14 cellular contexts compared by ENCODE assay signal in genomic region chr1:43944860-43945259, GRCh38. TPM values are rescaled to one million over a fixed set of nuclear protein-coding genes. Genes with fewer than 3 reads are reported as not detected.
DNase-seq lines count a peak whose midpoint lies in the region; ATAC-seq and TF ChIP-seq lines count a peak whose summit lies in the region.
"Had no signal": no experiment of that assay in that cellular context is flagged by ENCODE, and none has a peak within 500 bp of the region (broad histone marks: within the 10 kb centered on the region; RNA-seq: fewer than 3 reads in every experiment).

No MANE protein-coding gene starts in this region.

- no peaks in the 10 kb centered on the region for H3K9me2 ChIP-seq in SK-N-SH

- ATAC-seq in SK-N-SH treated with all-trans-retinoic acid at 6 μM for 48 hours (no peak), memory B cell (ENCODE audit: low read depth) (no peak), HG03469 (IDR thresholded peaks at IDR 0.05; ENCODE audit: unreplicated experiment) (no peak)
- ATAC-seq: right cardiac atrium had no signal

- H3K4me3 ChIP-seq in SK-N-SH (ENCODE audit: low read depth in 2 of 2, low read length in 1 of 2), result no peak overlapping the region
- H3K4me3 ChIP-seq in transverse colon, result no peak overlapping the region
- H3K4me3 ChIP-seq: lung had no signal

- peaks cover 9% of the 10 kb centered on the region for H3K4me1 Mint-ChIP-seq in Calu3 (ENCODE audit: low read depth, unreplicated experiment)
- peaks cover 23% of the 10 kb centered on the region for H3K4me1 Mint-ChIP-seq in memory B cell

- intact Hi-C loops in Calu3 (cut with micrococcal nuclease; ENCODE audit: unreplicated experiment), result no loop called here
- intact Hi-C loops in transverse colon (cut with DNase I; ENCODE audit: low total_unique reads), result no loop called here

- no peak for TF ChIP-seq RAD21 in SK-N-SH (IDR thresholded peaks at IDR 0.05; ENCODE audit: low read length)

- DNase-seq in SK-N-SH (no peak), Calu3 (no peak), memory B cell (ENCODE audit: low spot score in 2 of 2) (no peak), transverse colon (no peak), cerebellum (ENCODE audit: low spot score) (no peak)
- DNase-seq: caudate nucleus; foreskin melanocyte; stimulated activated CD4-positive, alpha-beta T cell treated with anti-CD3 and anti-CD28 coated beads, Interleukin-1b, Interleukin-23, amount 100 ng/mL, for 48 hours; stimulated activated CD8-positive, alpha-beta memory T cell treated with anti-CD3 and anti-CD28 coated beads, Interleukin-4, amount 100 ng/mL, for 48 hours had no signal

- no peak overlapping the region for H3K27ac ChIP-seq in SK-N-SH (ENCODE audit: low read depth in 2 of 2, low read length in 1 of 2)
- H3K27ac ChIP-seq in VCaP, result peak overlapping the region; percentile 96; the same call in 1 of the 2 replicates
- H3K27ac ChIP-seq in transverse colon, result no peak overlapping the region

- H3K79me2 ChIP-seq in SK-N-SH (ENCODE audit: insufficient read depth), result peaks cover 13% of the 10 kb centered on the region; the same call in 1 of the 2 replicates

- CTCF ChIA-PET in SK-N-SH (lab: Yijun Ruan, JAX) (interaction anchor here (1.4 to 9.4 kb wide), 4 partner anchors 10 to 180 kb away, joined by 4 to 105 read pairs (median 40); partner anchors contain the start of gene ARTN), Calu3 (lab: Charles Lee) (interaction anchor here (1.8 kb wide), 1 partner anchor 10 kb away, joined by 14 read pairs; the partner anchor contains the start of gene ARTN)

- no peak overlapping the region for H2AFZ ChIP-seq in SK-N-SH (ENCODE audit: low read depth)

- peaks cover 0 to 2% of the 10 kb centered on the region in 2 experiments for H3K36me3 ChIP-seq in SK-N-SH (replicated peaks in 1 of 2; ENCODE audit: control insufficient read depth in 1 of 2, insufficient read depth in 2 of 2, low read length in 1 of 2)
- H3K36me3 ChIP-seq in transverse colon, result no peaks in the 10 kb centered on the region

- no peaks in the 10 kb centered on the region for H3F3A ChIP-seq in SK-N-SH (replicated peaks; ENCODE audit: insufficient read depth)

- H3K27me3 Mint-ChIP-seq in Calu3 (ENCODE audit: unreplicated experiment) (peaks cover 5% of the 10 kb centered on the region), memory B cell (no peaks in the 10 kb centered on the region)

- in situ Hi-C loops in transverse colon (cut with MboI; ENCODE audit: low pct_ligation_motif_present in 1 of 4, low pct_unique_long_range_greater_than_20kb in 1 of 4, low sequenced_read_pairs in 3 of 4), result loop anchor here in 1 of 4 donors (25.0 kb wide), 1 partner anchor 408 kb away; the partner anchor contains the start of gene PTPRF

- H3K4me2 ChIP-seq in SK-N-SH, result peak overlapping the region; percentile 98; the same call in 1 of the 2 replicates

- H3K9ac ChIP-seq in SK-N-SH, result no peak overlapping the region

- POLR2A ChIA-PET in SK-N-SH (lab: Yijun Ruan, JAX), result interaction anchor here (1.6 kb wide), 1 partner anchor 9 kb away, joined by 10 read pairs; no protein-coding TSS in a partner anchor

- no peaks in the 10 kb centered on the region for H3K9me3 ChIP-seq in SK-N-SH
- no peaks in the 10 kb centered on the region for H3K9me3 ChIP-seq in transverse colon

- H3K4me3 Mint-ChIP-seq in Calu3 (ENCODE audit: low read depth, unreplicated experiment) (no peak overlapping the region), memory B cell (peak overlapping the region; percentile 59)

- H3K27ac Mint-ChIP-seq in Calu3 (ENCODE audit: unreplicated experiment), result no peak overlapping the region
- no peak overlapping the region for H3K27ac Mint-ChIP-seq in memory B cell

- no peaks in the 10 kb centered on the region for H4K20me1 ChIP-seq in SK-N-SH (ENCODE audit: insufficient read depth)

- H3K9me3 Mint-ChIP-seq in Calu3 (ENCODE audit: low read depth, unreplicated experiment) (no peaks in the 10 kb centered on the region), memory B cell (no peaks in the 10 kb centered on the region)

- H3K4me1 ChIP-seq in SK-N-SH (ENCODE audit: control insufficient read depth in 1 of 2, insufficient read depth in 2 of 2, low read depth in 1 of 2, low read length in 1 of 2) (peaks cover 12 to 21% of the 10 kb centered on the region in 2 experiments), transverse colon (peaks cover 14 to 43% (median 23%) of the 10 kb centered on the region in 4 donors)

- H3K36me3 Mint-ChIP-seq in Calu3 (ENCODE audit: insufficient read depth, unreplicated experiment) (peaks cover 24% of the 10 kb centered on the region), memory B cell (peaks cover 8% of the 10 kb centered on the region)

- no peak for TF ChIP-seq EP300 in SK-N-SH (IDR thresholded peaks at IDR 0.05; ENCODE audit: borderline replicate concordance in 1 of 2, low read depth in 1 of 2, low read length in 1 of 2)
- no peak for TF ChIP-seq EP300 in transverse colon (IDR thresholded peaks at IDR 0.05; ENCODE audit: low read depth)

- TF ChIP-seq CTCF in SK-N-SH (IDR thresholded peaks at IDR 0.05) (no peak), Calu3 (IDR thresholded peaks at IDR 0.05; ENCODE audit: unreplicated experiment) (no peak), VCaP (conservative IDR thresholded peaks at IDR 0.05) (no peak), transverse colon (IDR thresholded peaks at IDR 0.05) (no peak)

- 95% methylated on average over 1 of the region's 1 CpG for WGBS in SK-N-SH (ENCODE audit: low lambda C conversion rate)
- WGBS in transverse colon (ENCODE audit: low coverage in 1 of 2), 2 donors, result 83 to 86% methylated on average over 1 of the region's 1 CpG

- TSS peak; percentile 29 for BruUV-seq in Calu3 (replicated peaks; lab: Mats Ljungman, UMichigan)

- no peak for TF ChIP-seq POLR2A in transverse colon (IDR thresholded peaks at IDR 0.05)

- no peaks in the 10 kb centered on the region for H3K27me3 ChIP-seq in SK-N-SH (ENCODE audit: insufficient read depth)
- no peaks in the 10 kb centered on the region for H3K27me3 ChIP-seq in transverse colon

TF ChIP-seq in SK-N-SH, 30 proteins besides CTCF, POLR2A, EP300 and RAD21 (continues in another document):
- TF ChIP-seq TEAD4 (IDR thresholded peaks at IDR 0.05; ENCODE audit: borderline replicate concordance, insufficient read depth), result no peak
- no peak for TF ChIP-seq GABPA (IDR thresholded peaks at IDR 0.05; ENCODE audit: low read depth)
- TF ChIP-seq SMC3 (IDR thresholded peaks at IDR 0.05; ENCODE audit: low read depth, low read length), result no peak

TF ChIP-seq in SK-N-SH treated with all-trans-retinoic acid at 6 μM for 48 hours, 23 proteins besides CTCF, POLR2A, EP300 and RAD21:
- TF ChIP-seq ZFP3 (CRISPR knock-in tag; IDR thresholded peaks at IDR 0.05), result no peak
- no peak for TF ChIP-seq CSDC2 (CRISPR knock-in tag; IDR thresholded peaks at IDR 0.05)
- TF ChIP-seq ZNF565 (CRISPR knock-in tag; conservative IDR thresholded peaks at IDR 0.05; ENCODE audit: low read depth), result no peak

RNA-seq across cellular contexts. Expression of gene IPO13, which starts 1.9 kb away (rescaled TPM):
- polyA plus RNA-seq in SK-N-SH (2012; rRNA removed), result 15.5 and 16.7 TPM in 2 replicates
- 6.2 and 9.5 TPM in 2 replicates for polyA plus RNA-seq in SK-N-SH (2012; cell fraction: cytosol; rRNA removed)
- polyA plus RNA-seq in SK-N-SH (2012; cell fraction: nucleus; rRNA removed), result 52.6 and 55.7 TPM in 2 replicates
- total RNA-seq in Calu3 (2022) (24.2 and 28.5 TPM in 2 replicates), transverse colon (10 to 100 TPM; 22.7 to 64.9 (median 36.5) TPM), cerebellum (14.0 TPM)

RNA-seq across cellular contexts. Expression of gene ARTN, which starts 11.3 kb away (rescaled TPM):
- polyA plus RNA-seq in SK-N-SH (2012; rRNA removed), result 0.26 and 0.69 TPM in 2 replicates
- polyA plus RNA-seq in SK-N-SH (2012; cell fraction: cytosol; rRNA removed), result 0.17 TPM in 1 of 2 replicates, not detected in the other
- 3.6 and 6.6 TPM in 2 replicates for polyA plus RNA-seq in SK-N-SH (2012; cell fraction: nucleus; rRNA removed)
- 0.39 and 1.4 TPM in 2 replicates for total RNA-seq in Calu3 (2022)
- 10 to 100 TPM in 1 of 4 donors, 1 to 10 TPM in 2, under 1 TPM in 1; 0.96 to 17.5 (median 1.9) TPM for total RNA-seq in transverse colon
- 0.91 TPM for total RNA-seq in cerebellum

RNA-seq across cellular contexts. Expression of gene DPH2, which starts 24.9 kb away (rescaled TPM):
- polyA plus RNA-seq in SK-N-SH (2012; rRNA removed), result 76.9 and 97.5 TPM in 2 replicates
- polyA plus RNA-seq in SK-N-SH (2012; cell fraction: cytosol; rRNA removed), result 32.3 and 45.3 TPM in 2 replicates
- polyA plus RNA-seq in SK-N-SH (2012; cell fraction: nucleus; rRNA removed), result 364 and 385 TPM in 2 replicates
- total RNA-seq in Calu3 (2022), result 41.2 and 43.3 TPM in 2 replicates
- 10 to 100 TPM; 13.1 to 29.4 (median 17.1) TPM for total RNA-seq in transverse colon
- total RNA-seq in cerebellum, result 14.2 TPM

RNA-seq across cellular contexts. Expression of gene ATP6V0B, which starts 29.9 kb away (rescaled TPM):
- polyA plus RNA-seq in SK-N-SH (2012; rRNA removed), result 180 and 191 TPM in 2 replicates
- polyA plus RNA-seq in SK-N-SH (2012; cell fraction: cytosol; rRNA removed), result 127 and 163 TPM in 2 replicates
- 162 and 174 TPM in 2 replicates for polyA plus RNA-seq in SK-N-SH (2012; cell fraction: nucleus; rRNA removed)
- total RNA-seq in Calu3 (2022) (141 and 155 TPM in 2 replicates), transverse colon (100 to 1,000 TPM in 2 of 4 donors, 10 to 100 TPM in 2; 29.2 to 203 (median 97.9) TPM), cerebellum (89.9 TPM)

RNA-seq across cellular contexts. Expression of gene B4GALT2, which starts 34.1 kb away (rescaled TPM):
- 43.0 and 48.0 TPM in 2 replicates for polyA plus RNA-seq in SK-N-SH (2012; rRNA removed)
- 26.0 and 40.2 TPM in 2 replicates for polyA plus RNA-seq in SK-N-SH (2012; cell fraction: cytosol; rRNA removed)
- 34.8 and 35.0 TPM in 2 replicates for polyA plus RNA-seq in SK-N-SH (2012; cell fraction: nucleus; rRNA removed)
- total RNA-seq in Calu3 (2022) (47.1 and 50.9 TPM in 2 replicates), transverse colon (10 to 100 TPM; 16.5 to 19.5 (median 18.6) TPM), cerebellum (59.3 TPM)
